ENCODE assay signal across 19 cellular contexts in genomic region chr17:80296221-80296620, GRCh38. TPM values are rescaled to one million over a fixed set of nuclear protein-coding genes. Genes with fewer than 3 reads are reported as not detected.
DNase-seq lines count a peak whose midpoint lies in the region; ATAC-seq, FAIRE-seq and TF ChIP-seq lines count a peak whose summit lies in the region.
"Had no signal": no experiment of that assay in that cellular context is flagged by ENCODE, and none has a peak within 500 bp of the region (broad histone marks: within the 10 kb centered on the region; RNA-seq: fewer than 3 reads in every experiment).

No MANE protein-coding gene starts in this region.

- H3K4me1 ChIP-seq in lower lobe of right lung (no peaks in the 10 kb centered on the region), spleen (peaks cover 0 to 4% (median 0%) of the 10 kb centered on the region in 6 donors)

- no peak for TF ChIP-seq CTCF in lower lobe of right lung (IDR thresholded peaks at IDR 0.05)
- TF ChIP-seq CTCF in spleen (IDR thresholded peaks at IDR 0.05 in 8 of 11, conservative IDR thresholded peaks at IDR 0.05 in 3 of 11): no peak

- H3K27me3 Mint-ChIP-seq in activated naive CD4-positive, alpha-beta T cell treated with anti-CD3 and anti-CD28 coated beads, Interleukin-2, amount 50 U/mL, for 24 hours: no peaks in the 10 kb centered on the region
- no peaks in the 10 kb centered on the region for H3K27me3 Mint-ChIP-seq in activated naive CD4-positive, alpha-beta T cell treated with anti-CD3 and anti-CD28 coated beads for 36 hours (ENCODE audit: low read depth)
- no peaks in the 10 kb centered on the region for H3K27me3 Mint-ChIP-seq in activated T-helper 1 cell treated with anti-CD3 and anti-CD28 coated beads, Interleukin-12 subunit alpha, Interleukin-12 subunit beta, Interleukin-2, Interleukin-4 antibody, amounts not matched to agents 30 ng/mL and 10 ng/mL and 1 ng/mL, durations not matched to agents 14 hours and 24 hours and 36 hours (ENCODE audit: insufficient read depth)

- H3K4me3 Mint-ChIP-seq in activated naive CD4-positive, alpha-beta T cell treated with anti-CD3 and anti-CD28 coated beads, Interleukin-2, amount 50 U/mL, for 24 hours: no peak overlapping the region
- H3K4me3 Mint-ChIP-seq in activated naive CD4-positive, alpha-beta T cell treated with anti-CD3 and anti-CD28 coated beads for 36 hours: no peak overlapping the region
- H3K4me3 Mint-ChIP-seq in activated T-helper 1 cell treated with anti-CD3 and anti-CD28 coated beads, Interleukin-12 subunit alpha, Interleukin-12 subunit beta, Interleukin-2, Interleukin-4 antibody, amounts not matched to agents 30 ng/mL and 10 ng/mL and 1 ng/mL, durations not matched to agents 14 hours and 24 hours and 36 hours: no peak overlapping the region
- H3K4me3 Mint-ChIP-seq: HFFc6 had no signal

- H3K27ac ChIP-seq in lower lobe of right lung (no peak overlapping the region), spleen (peak overlapping the region in 1 of 8 donors; percentile 38)
- H3K27ac ChIP-seq: PC-9 had no signal

- DNase-seq in activated naive CD4-positive, alpha-beta T cell treated with anti-CD3 and anti-CD28 coated beads for 36 hours: no peak
- DNase-seq in activated T-helper 1 cell treated with anti-CD3 and anti-CD28 coated beads, Interleukin-12 subunit alpha, Interleukin-12 subunit beta, Interleukin-2, Interleukin-4 antibody, amounts not matched to agents 30 ng/mL and 10 ng/mL and 1 ng/mL, durations not matched to agents 14 hours and 24 hours and 36 hours (ENCODE audit: low spot score): no peak
- DNase-seq in lower lobe of right lung (peak; percentile 18), spleen (peak; percentile 48), HTR-8/SVneo (ENCODE audit: insufficient read length, low spot score) (no peak)
- DNase-seq: C1 segment of cervical spinal cord, DMS153, EL, HFFc6, NCI-H2107, NCI-H226, NCI-H526 treated with DMSO at 0.1 percent for 48 hours, PC-9 had no signal

- H3K36me3 Mint-ChIP-seq in activated naive CD4-positive, alpha-beta T cell treated with anti-CD3 and anti-CD28 coated beads, Interleukin-2, amount 50 U/mL, for 24 hours: peaks cover 18% of the 10 kb centered on the region
- H3K36me3 Mint-ChIP-seq in activated naive CD4-positive, alpha-beta T cell treated with anti-CD3 and anti-CD28 coated beads for 36 hours (ENCODE audit: low read depth): peaks cover 65% of the 10 kb centered on the region
- peaks cover 54% of the 10 kb centered on the region for H3K36me3 Mint-ChIP-seq in activated T-helper 1 cell treated with anti-CD3 and anti-CD28 coated beads, Interleukin-12 subunit alpha, Interleukin-12 subunit beta, Interleukin-2, Interleukin-4 antibody, amounts not matched to agents 30 ng/mL and 10 ng/mL and 1 ng/mL, durations not matched to agents 14 hours and 24 hours and 36 hours (ENCODE audit: low read depth)

- intact Hi-C loops in activated naive CD4-positive, alpha-beta T cell treated with anti-CD3 and anti-CD28 coated beads for 36 hours (cut with micrococcal nuclease): no loop called here
- intact Hi-C loops in activated T-helper 1 cell treated with anti-CD3 and anti-CD28 coated beads, Interleukin-12 subunit alpha, Interleukin-12 subunit beta, Interleukin-2, Interleukin-4 antibody, amounts not matched to agents 30 ng/mL and 10 ng/mL and 1 ng/mL, durations not matched to agents 14 hours and 24 hours and 36 hours (cut with micrococcal nuclease): no loop called here
- intact Hi-C loops in lower lobe of right lung (cut with DNase I) (no loop called here), spleen (cut with DNase I; ENCODE audit: low total_unique reads) (no loop called here)

- H3K9me3 Mint-ChIP-seq in activated naive CD4-positive, alpha-beta T cell treated with anti-CD3 and anti-CD28 coated beads, Interleukin-2, amount 50 U/mL, for 24 hours: no peaks in the 10 kb centered on the region
- H3K9me3 Mint-ChIP-seq in activated naive CD4-positive, alpha-beta T cell treated with anti-CD3 and anti-CD28 coated beads for 36 hours: peaks cover 2% of the 10 kb centered on the region
- H3K9me3 Mint-ChIP-seq in activated T-helper 1 cell treated with anti-CD3 and anti-CD28 coated beads, Interleukin-12 subunit alpha, Interleukin-12 subunit beta, Interleukin-2, Interleukin-4 antibody, amounts not matched to agents 30 ng/mL and 10 ng/mL and 1 ng/mL, durations not matched to agents 14 hours and 24 hours and 36 hours: no peaks in the 10 kb centered on the region

- TF ChIP-seq POLR2A in spleen (IDR thresholded peaks at IDR 0.05): no peak

- H3K9me3 ChIP-seq in lower lobe of right lung (no peaks in the 10 kb centered on the region), spleen (peaks cover 0 to 4% (median 0%) of the 10 kb centered on the region in 8 donors)

- H3K4me1 Mint-ChIP-seq in activated naive CD4-positive, alpha-beta T cell treated with anti-CD3 and anti-CD28 coated beads, Interleukin-2, amount 50 U/mL, for 24 hours: no peaks in the 10 kb centered on the region
- no peaks in the 10 kb centered on the region for H3K4me1 Mint-ChIP-seq in activated naive CD4-positive, alpha-beta T cell treated with anti-CD3 and anti-CD28 coated beads for 36 hours (ENCODE audit: low read depth)
- H3K4me1 Mint-ChIP-seq in activated T-helper 1 cell treated with anti-CD3 and anti-CD28 coated beads, Interleukin-12 subunit alpha, Interleukin-12 subunit beta, Interleukin-2, Interleukin-4 antibody, amounts not matched to agents 30 ng/mL and 10 ng/mL and 1 ng/mL, durations not matched to agents 14 hours and 24 hours and 36 hours (ENCODE audit: low read depth): peaks cover 40% of the 10 kb centered on the region

- 77 to 91% (median 90%) methylated on average over 14 of the region's 14 CpGs for WGBS in spleen, 5 donors

- H3K4me3 ChIP-seq in lower lobe of right lung (no peak overlapping the region), spleen (no peak overlapping the region)
- H3K4me3 ChIP-seq: K562, PC-9 had no signal

- no peaks in the 10 kb centered on the region for H3K27me3 ChIP-seq in lower lobe of right lung (ENCODE audit: low read depth)
- H3K27me3 ChIP-seq in spleen (replicated peaks in 1 of 7): no peaks in the 10 kb centered on the region

- H3K36me3 ChIP-seq in lower lobe of right lung: peaks cover 99% of the 10 kb centered on the region
- H3K36me3 ChIP-seq in spleen: peaks cover 0 to 100% (median 99%) of the 10 kb centered on the region in 6 donors

- no peak for FAIRE-seq in HTR-8/SVneo (lab: Jason Lieb, UNC)
- FAIRE-seq: A204.1, H1, K562 had no signal

- ATAC-seq in lower lobe of right lung: no peak
- ATAC-seq in GM19351 (IDR thresholded peaks at IDR 0.05; ENCODE audit: unreplicated experiment): no peak
- ATAC-seq in GM19452 (IDR thresholded peaks at IDR 0.05; ENCODE audit: unreplicated experiment): no peak
- ATAC-seq: K562 had no signal

- H3K27ac Mint-ChIP-seq in activated naive CD4-positive, alpha-beta T cell treated with anti-CD3 and anti-CD28 coated beads, Interleukin-2, amount 50 U/mL, for 24 hours: peak overlapping the region; percentile 74
- H3K27ac Mint-ChIP-seq in activated naive CD4-positive, alpha-beta T cell treated with anti-CD3 and anti-CD28 coated beads for 36 hours: no peak overlapping the region
- H3K27ac Mint-ChIP-seq in activated T-helper 1 cell treated with anti-CD3 and anti-CD28 coated beads, Interleukin-12 subunit alpha, Interleukin-12 subunit beta, Interleukin-2, Interleukin-4 antibody, amounts not matched to agents 30 ng/mL and 10 ng/mL and 1 ng/mL, durations not matched to agents 14 hours and 24 hours and 36 hours: peak overlapping the region; percentile 67
- H3K27ac Mint-ChIP-seq: HFFc6 had no signal

- CTCF ChIA-PET in activated naive CD4-positive, alpha-beta T cell treated with anti-CD3 and anti-CD28 coated beads for 36 hours (lab: Charles Lee): interaction anchor here (1.1 kb wide), 1 partner anchor 28 kb away, joined by 3 read pairs; no protein-coding TSS in a partner anchor

RNA-seq across cellular contexts. Expression of gene RNF213, which starts 35.6 kb away (rescaled TPM):
- total RNA-seq in activated naive CD4-positive, alpha-beta T cell treated with anti-CD3 and anti-CD28 coated beads for 36 hours: 100 to 1,000 TPM; 234 to 250 TPM
- total RNA-seq in activated T-helper 1 cell treated with anti-CD3 and anti-CD28 coated beads, Interleukin-12 subunit alpha, Interleukin-12 subunit beta, Interleukin-2, Interleukin-4 antibody, amounts not matched to agents 30 ng/mL and 10 ng/mL and 1 ng/mL, durations not matched to agents 14 hours and 24 hours and 36 hours: 282 and 290 TPM in 2 replicates
- total RNA-seq in lower lobe of right lung (300 TPM), spleen (100 to 1,000 TPM; 303 to 481 (median 353) TPM)
- 10 to 100 TPM; 36.7 to 78.7 (median 57.0) TPM for polyA plus RNA-seq in spleen

Comparison
In these comparisons a context has a peak if more than half of its experiments do, and no peak if none do; other contexts are left out.
1. DNase-seq: peak in lower lobe of right lung (single experiment) and spleen (single experiment); none in activated naive CD4-positive, alpha-beta T cell treated with anti-CD3 and anti-CD28 coated beads for 36 hours (single experiment), activated T-helper 1 cell treated with anti-CD3 and anti-CD28 coated beads, Interleukin-12 subunit alpha, Interleukin-12 subunit beta, Interleukin-2, Interleukin-4 antibody, amounts not matched to agents 30 ng/mL and 10 ng/mL and 1 ng/mL, durations not matched to agents 14 hours and 24 hours and 36 hours (single experiment) and HTR-8/SVneo (single experiment).